ENCODE assay signal across 8 cellular contexts in genomic region chr16:57284206-57284951, GRCh38. TPM values are rescaled to one million over a fixed set of nuclear protein-coding genes. Genes with fewer than 3 reads are reported as not detected.
DNase-seq lines count a peak whose midpoint lies in the region; ATAC-seq and TF ChIP-seq lines count a peak whose summit lies in the region.

PLLP (minus strand) TSS chr16:57284672; CDS start chr16:57284540, 132 bp downstream.

- H3K27me3 ChIP-seq in GM06990 (replicated peaks; ENCODE audit: control insufficient read depth, insufficient read depth, low read length): no peaks in the 10 kb centered on the region; the same call in 1 of the 2 replicates
- peaks cover 0 to 2% of the 10 kb centered on the region in 2 donors for H3K27me3 ChIP-seq in mucosa of rectum (ENCODE audit: control insufficient read depth in 2 of 2, insufficient read depth in 2 of 2, low read length in 2 of 2)
- H3K27me3 ChIP-seq in testis: no peaks in the 10 kb centered on the region

- peak within 1 kb of the TSS; percentile 60 for H3K4me3 ChIP-seq in GM06990 (replicated peaks; ENCODE audit: low read depth, low read length)
- H3K4me3 ChIP-seq in mucosa of rectum (ENCODE audit: low read length in 2 of 2): peak within 1 kb of the TSS; percentile 65 to 78
- peak within 1 kb of the TSS; percentile 52 to 63 for H3K4me3 ChIP-seq in testis

- H3K36me3 ChIP-seq in GM06990 (ENCODE audit: control insufficient read depth, insufficient read depth, low read length): no peaks in the 10 kb centered on the region
- H3K36me3 ChIP-seq in mucosa of rectum (ENCODE audit: control insufficient read depth in 2 of 2, insufficient read depth in 2 of 2, low read length in 2 of 2): no peaks in the 10 kb centered on the region
- H3K36me3 ChIP-seq in testis (ENCODE audit: low read depth, missing control alignments): no peaks in the 10 kb centered on the region

- H3K27ac ChIP-seq in mucosa of rectum (ENCODE audit: low read depth in 2 of 2, low read length in 2 of 2) (peak within 1 kb of the TSS in 1 of 2 donors; percentile 47), testis (no peak within 1 kb of the TSS)

- H3K9me3 ChIP-seq in mucosa of rectum (ENCODE audit: control insufficient read depth in 2 of 2, low read length in 2 of 2) (no peaks in the 10 kb centered on the region), testis (no peaks in the 10 kb centered on the region)

- 0 to 1% methylated on average over 22 to 67 of the region's 95 CpGs for WGBS in testis, 2 donors

- intact Hi-C loops in testis (cut with DNase I; ENCODE audit: low total_unique reads): no loop called here

- H3K9ac ChIP-seq in mucosa of rectum (ENCODE audit: low read depth in 1 of 2, low read length in 2 of 2): peak within 1 kb of the TSS; percentile 6 to 63

- peak; percentile 55 for DNase-seq in GM06990 (ENCODE audit: extremely low read depth, insufficient read length)
- DNase-seq in NCI-H1105 (lab: John Stamatoyannopoulos, UW): peak; percentile 30
- peak; percentile 69 for DNase-seq in activated T-cell treated with anti-CD3 and anti-CD28 coated beads, Interleukin-2, amount 50 U/mL, for 1 hour
- no peak for DNase-seq in testis

- H3K4me1 ChIP-seq in mucosa of rectum (ENCODE audit: control insufficient read depth in 2 of 2, insufficient read depth in 2 of 2, low read length in 2 of 2): peaks cover 13 to 15% of the 10 kb centered on the region in 2 donors
- H3K4me1 ChIP-seq in testis: no peaks in the 10 kb centered on the region

- TF ChIP-seq POLR2A in testis (IDR thresholded peaks at IDR 0.05): no peak

- no peak for TF ChIP-seq CTCF in GM06990 (IDR thresholded peaks at IDR 0.05; ENCODE audit: insufficient read depth, low read length, poor library complexity, severe bottlenecking)
- no peak for TF ChIP-seq CTCF in testis (IDR thresholded peaks at IDR 0.05)

- peak; percentile 64 for ATAC-seq in esophagus mucosa
- no peak for ATAC-seq in GM21528 (IDR thresholded peaks at IDR 0.05; ENCODE audit: low FRiP score, unreplicated experiment)
- ATAC-seq in HG03378 (IDR thresholded peaks at IDR 0.05; ENCODE audit: unreplicated experiment): no peak

RNA-seq across cellular contexts. Expression of gene PLLP, which starts in this region (rescaled TPM):
- total RNA-seq in esophagus mucosa: 9.3 TPM
- 10 to 100 TPM; 36.1 to 39.4 TPM for total RNA-seq in testis
- 15.0 TPM for polyA plus RNA-seq in testis (ENCODE audit: insufficient read depth, low read depth, low replicate concordance)
